ENCODE assay signal across 18 cellular contexts in genomic region chr10:3132036-3133025, GRCh38. TPM values are rescaled to one million over a fixed set of nuclear protein-coding genes. Genes with fewer than 3 reads are reported as not detected.
DNase-seq lines count a peak whose midpoint lies in the region; ATAC-seq and TF ChIP-seq lines count a peak whose summit lies in the region.
"Had no signal": no experiment of that assay in that cellular context is flagged by ENCODE, and none has a peak within 500 bp of the region (broad histone marks: within the 10 kb centered on the region; RNA-seq: fewer than 3 reads in every experiment).

No MANE protein-coding gene starts in this region.

- H3K27ac Mint-ChIP-seq in H9 = peak overlapping the region in 2 of 3 experiments; percentile 50 to 81; a peak in 1 of 7 replicates

- H2BK20ac ChIP-seq in H9 (ENCODE audit: low read depth, low read length, poor library complexity, severe bottlenecking) = no peak overlapping the region

- H4K8ac ChIP-seq in H9 (replicated peaks; ENCODE audit: insufficient read length, low read depth, low read length) = no peak overlapping the region

- peaks cover 54% of the 10 kb centered on the region for H3K36me3 ChIP-seq in ACC112 (ENCODE audit: insufficient read depth, low read length)
- peaks cover 43% of the 10 kb centered on the region for H3K36me3 ChIP-seq in adipocyte (ENCODE audit: control insufficient read depth, insufficient read depth, low read length, severe bottlenecking)
- H3K36me3 ChIP-seq in MG63 = peaks cover 69% of the 10 kb centered on the region
- H3K36me3 ChIP-seq in gastroesophageal sphincter = peaks cover 0 to 95% of the 10 kb centered on the region in 2 donors
- H3K36me3 ChIP-seq: breast epithelium, ovary had no signal

- TF ChIP-seq CTCF in H9 (conservative IDR thresholded peaks at IDR 0.05) = no peak
- TF ChIP-seq CTCF in gastroesophageal sphincter (IDR thresholded peaks at IDR 0.05) = no peak

- no peak overlapping the region for H3T11ph ChIP-seq in H9 (ENCODE audit: low read length)

- H2BK5ac ChIP-seq in H9 (ENCODE audit: insufficient read length, low read length) = no peak overlapping the region

- no peak overlapping the region for H3K4me3 Mint-ChIP-seq in H9
- H3K4me3 Mint-ChIP-seq: IgD-negative memory B cell had no signal

- no peaks in the 10 kb centered on the region for H3K23me2 ChIP-seq in H9 (ENCODE audit: insufficient read length, low read depth, low read length, poor library complexity, severe bottlenecking)

- H3K4me1 Mint-ChIP-seq in H9 = no peaks in the 10 kb centered on the region
- H3K4me1 Mint-ChIP-seq: IgD-negative memory B cell had no signal

- H3K4me1 ChIP-seq in ACC112 (ENCODE audit: control insufficient read depth, insufficient read depth, low read length, unreplicated experiment) (peaks cover 5% of the 10 kb centered on the region), H9 (ENCODE audit: insufficient read depth, low read length) (no peaks in the 10 kb centered on the region), adipocyte (ENCODE audit: control insufficient read depth, insufficient read depth, low read length) (peaks cover 25% of the 10 kb centered on the region), gastroesophageal sphincter (peaks cover 0 to 16% (median 0%) of the 10 kb centered on the region in 3 donors)
- H3K4me1 ChIP-seq: left lung had no signal

- no peak overlapping the region for H2BK120ac ChIP-seq in H9 (ENCODE audit: low read depth, low read length, poor library complexity, severe bottlenecking)

- no peak overlapping the region for H3K4ac ChIP-seq in H9 (ENCODE audit: low read depth, low read length)

- H3K9me3 ChIP-seq in H9 (ENCODE audit: control insufficient read depth, low read depth, low read length) (no peaks in the 10 kb centered on the region), adipocyte (ENCODE audit: control insufficient read depth, low read length) (no peaks in the 10 kb centered on the region), MG63 (no peaks in the 10 kb centered on the region), gastroesophageal sphincter (no peaks in the 10 kb centered on the region)
- H3K9me3 ChIP-seq: breast epithelium, ovary, tibial artery had no signal

- no peaks in the 10 kb centered on the region for H3K9me3 Mint-ChIP-seq in H9

- DNase-seq in H9 (no peak), adipocyte (ENCODE audit: low read depth) (peak; percentile 21), kidney tubule cell (ENCODE audit: low spot score) (peak; percentile 32), MG63 (no peak)
- DNase-seq in stimulated activated CD4-positive, alpha-beta T cell treated with anti-CD3 and anti-CD28 coated beads, Interleukin-4, amount 100 ng/mL, for 4 hours = no peak
- DNase-seq: activated naive CD4-positive, alpha-beta T cell treated with anti-CD3 and anti-CD28 coated beads, Interleukin-2, amount 50 U/mL, for 16 hours; left lung; NCI-H1092; NCI-H774; small intestine; SW 1271 had no signal

- H2BK12ac ChIP-seq in H9 (ENCODE audit: insufficient read length, low read depth, low read length) = no peak overlapping the region

- no peak for TF ChIP-seq POLR2A in gastroesophageal sphincter (IDR thresholded peaks at IDR 0.05)

- no peaks in the 10 kb centered on the region for H3K79me1 ChIP-seq in H9 (ENCODE audit: insufficient read depth, low read depth, low read length, poor library complexity, severe bottlenecking)

- H4K20me1 ChIP-seq in H9 (ENCODE audit: control insufficient read depth, insufficient read depth, insufficient read length) = no peaks in the 10 kb centered on the region

- H3K18ac ChIP-seq in H9 (ENCODE audit: insufficient read length, low read depth, low read length) = no peak overlapping the region

- H3K27me3 Mint-ChIP-seq in H9 (ENCODE audit: low read depth) = no peaks in the 10 kb centered on the region
- H3K27me3 Mint-ChIP-seq: IgD-negative memory B cell had no signal

- H3K14ac ChIP-seq in H9 (ENCODE audit: insufficient read depth, low read length) = no peak overlapping the region

- no peak overlapping the region for H4K91ac ChIP-seq in H9 (ENCODE audit: insufficient read length, low read depth, low read length)

- no peaks in the 10 kb centered on the region for H3K27me3 ChIP-seq in ACC112 (ENCODE audit: insufficient read depth, low read length)
- no peaks in the 10 kb centered on the region for H3K27me3 ChIP-seq in H9 (ENCODE audit: insufficient read depth, low read length)
- no peaks in the 10 kb centered on the region for H3K27me3 ChIP-seq in adipocyte (replicated peaks; ENCODE audit: control insufficient read depth, insufficient read depth, low read length)
- no peaks in the 10 kb centered on the region for H3K27me3 ChIP-seq in MG63
- no peaks in the 10 kb centered on the region for H3K27me3 ChIP-seq in gastroesophageal sphincter
- H3K27me3 ChIP-seq: breast epithelium, left lung, ovary, tibial artery had no signal

- ATAC-seq in esophagus mucosa (no peak), gastroesophageal sphincter (no peak)
- ATAC-seq: left lung had no signal

- H2AFZ ChIP-seq in ACC112 (ENCODE audit: low read length, unreplicated experiment) = no peak overlapping the region
- no peak overlapping the region for H2AFZ ChIP-seq in H9 (ENCODE audit: low read length)

- no peak overlapping the region for H3K23ac ChIP-seq in H9 (ENCODE audit: insufficient read length, low read depth, low read length)

- H3K56ac ChIP-seq in H9 (ENCODE audit: insufficient read length, low read depth, low read length) = no peak overlapping the region

- no CpG with 5 or more reads among the region's 22 CpGs for WGBS in H9 (ENCODE audit: extremely low coverage, insufficient read length, low lambda C conversion rate)
- WGBS in gastroesophageal sphincter (ENCODE audit: low coverage in 1 of 2), 2 donors = 75 to 84% methylated on average over 7 to 9 of the region's 22 CpGs

- H3K9ac ChIP-seq in H9 (ENCODE audit: extremely low read depth, insufficient read length, low read length) = no peak overlapping the region
- no peak overlapping the region for H3K9ac ChIP-seq in adipocyte (ENCODE audit: low read length)

- no peak overlapping the region for H2BK15ac ChIP-seq in H9 (ENCODE audit: low read depth, low read length)

- no peak overlapping the region for H3K4me2 ChIP-seq in H9 (ENCODE audit: insufficient read depth, insufficient read length, low read length)

- H3K36me3 Mint-ChIP-seq in H9 (ENCODE audit: insufficient read depth in 1 of 3, low read depth in 3 of 3) = peaks cover 32 to 94% (median 88%) of the 10 kb centered on the region in 3 experiments

- no peak for TF ChIP-seq EP300 in gastroesophageal sphincter (IDR thresholded peaks at IDR 0.05)

- no peak overlapping the region for H4K5ac ChIP-seq in H9 (ENCODE audit: insufficient read length, low read depth, low read length)

- H2AK5ac ChIP-seq in H9 (ENCODE audit: insufficient read length, low read length) = no peak overlapping the region

- H3K27ac ChIP-seq in ACC112 (ENCODE audit: low read depth, low read length) = peak overlapping the region; percentile 23; the same call in 1 of the 2 replicates
- no peak overlapping the region for H3K27ac ChIP-seq in H9 (ENCODE audit: insufficient read length, low read depth, low read length)
- H3K27ac ChIP-seq in gastroesophageal sphincter = no peak overlapping the region
- H3K27ac ChIP-seq: left lung, ovary, tibial artery had no signal

- H3K4me3 ChIP-seq in ACC112 (ENCODE audit: low read depth, low read length) (no peak overlapping the region), adipocyte (ENCODE audit: low read length) (no peak overlapping the region), MG63 (no peak overlapping the region), gastroesophageal sphincter (no peak overlapping the region)
- H3K4me3 ChIP-seq: breast epithelium, left lung, ovary, tibial artery had no signal

- no peaks in the 10 kb centered on the region for H3K79me2 ChIP-seq in ACC112 (ENCODE audit: control insufficient read depth, insufficient read depth, low read length, unreplicated experiment)
- no peaks in the 10 kb centered on the region for H3K79me2 ChIP-seq in H9 (ENCODE audit: insufficient read depth, low read length)

RNA-seq across cellular contexts. Expression of gene PITRM1, which starts 40.3 kb away (rescaled TPM):
- total RNA-seq in H9 (2021) (27.8 and 28.8 TPM in 2 replicates), esophagus mucosa (43.0 TPM), gastroesophageal sphincter (100 to 1,000 TPM in 1 of 4 donors, 10 to 100 TPM in 3; 78.6 to 102 (median 87.0) TPM)
- 61.2 and 85.3 TPM in 2 replicates for total RNA-seq in MG63 (2014; rRNA removed; shearing (Covaris generic); ENCODE audit: low replicate concordance)

Comparison
In these comparisons a context has a peak if more than half of its experiments do, and no peak if none do; other contexts are left out.
1. DNase-seq: peak in adipocyte (single experiment) and kidney tubule cell (single experiment); none in H9 (single experiment), MG63 (single experiment) and stimulated activated CD4-positive, alpha-beta T cell treated with anti-CD3 and anti-CD28 coated beads, Interleukin-4, amount 100 ng/mL, for 4 hours (0 of 2).